33 cellular contexts compared by ENCODE assay signal in the genomic region with DNA sequence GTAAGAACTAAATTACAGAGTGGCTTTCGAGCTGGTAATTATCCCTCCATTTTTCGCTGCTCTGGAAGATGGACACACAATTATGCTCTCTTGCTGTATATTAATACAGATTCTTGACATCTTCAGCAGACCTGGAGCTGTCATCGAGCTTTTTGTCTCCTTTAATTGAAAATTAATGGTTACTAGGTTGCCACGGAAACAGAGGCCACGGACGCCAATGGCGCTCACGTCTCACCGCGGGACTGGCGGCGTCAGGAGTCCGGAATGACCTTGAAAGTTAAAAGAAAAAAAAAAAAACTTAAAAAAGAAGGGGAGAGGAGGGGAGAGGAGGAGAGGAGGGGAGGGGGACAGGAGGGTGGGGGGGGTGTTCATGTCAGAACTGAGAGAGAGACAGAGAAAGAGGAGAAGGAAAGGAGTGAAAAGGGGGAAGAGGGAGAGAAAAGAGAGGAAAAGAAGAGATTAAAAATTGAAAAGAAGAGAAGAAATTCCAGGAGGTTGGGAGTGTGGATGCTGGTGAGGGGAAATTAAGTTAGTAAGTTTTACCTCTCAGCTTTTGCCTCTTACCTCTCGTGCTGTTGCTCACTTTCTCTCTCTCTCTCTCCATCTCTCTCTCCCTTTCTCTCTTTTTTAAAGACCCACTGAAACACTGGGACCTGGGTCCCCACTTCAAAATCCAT. TPM values are rescaled to one million over a fixed set of nuclear protein-coding genes. Genes with fewer than 3 reads are reported as not detected.
A peak's percentile ranks its signal among the peaks of the same experiment; 100 is the strongest.
DNase-seq lines count a peak whose midpoint lies in the region; ATAC-seq and TF ChIP-seq lines count a peak whose summit lies in the region.
"Had no signal": no experiment of that assay in that cellular context is flagged by ENCODE, and none has a peak within 500 bp of the region (broad histone marks: within the 10 kb centered on the region; RNA-seq: fewer than 3 reads in every experiment).

No MANE protein-coding gene starts in this region.

- H3K36me3 ChIP-seq in neuronal stem cell (replicated peaks in 1 of 2; ENCODE audit: control insufficient read depth in 2 of 2, insufficient read depth in 2 of 2, low read length in 2 of 2) (no peaks in the 10 kb centered on the region), WERI-Rb-1 (no peaks in the 10 kb centered on the region)
- H3K36me3 ChIP-seq: brain microvascular endothelial cell, esophagus muscularis mucosa, heart left ventricle, MG63, upper lobe of left lung had no signal

- no peak overlapping the region for H3K23ac ChIP-seq in neuronal stem cell (ENCODE audit: low read depth, low read length, poor library complexity)

- ATAC-seq in activated T-helper 17 cell treated with anti-CD3 and anti-CD28 coated beads, Interleukin-2, amount 50 U/mL, for 72 hours (replicated peaks) = no peak
- no peak for ATAC-seq in HG02981 (IDR thresholded peaks at IDR 0.05; ENCODE audit: unreplicated experiment)
- ATAC-seq: CD8-positive, alpha-beta T cell; foreskin keratinocyte; heart left ventricle; stimulated activated memory B cell treated with anti-CD40 and anti-IgM and Interleukin-4, amounts not matched to agents 10 μg/mL and 1 μg/mL and 100 μg/mL, for 72 hours had no signal

- H3K27me3 Mint-ChIP-seq in activated T-helper 17 cell treated with anti-CD3 and anti-CD28 coated beads, Interleukin-2, amount 50 U/mL, for 72 hours = peaks cover 15% of the 10 kb centered on the region

- no peak overlapping the region for H2BK5ac ChIP-seq in neuronal stem cell (ENCODE audit: low read length)

- H2BK15ac ChIP-seq in neuronal stem cell (ENCODE audit: low read length) = peak overlapping the region; percentile 27

- H3K27ac Mint-ChIP-seq in activated T-helper 17 cell treated with anti-CD3 and anti-CD28 coated beads, Interleukin-2, amount 50 U/mL, for 72 hours = peak overlapping the region; percentile 38
- H3K27ac Mint-ChIP-seq: activated naive CD4-positive, alpha-beta T cell treated with anti-CD3 and anti-CD28 coated beads, Interleukin-2, amount 50 U/mL, for 24 hours; CD8-positive, alpha-beta T cell; stimulated activated memory B cell treated with anti-CD40 and anti-IgM and Interleukin-4, amounts not matched to agents 10 μg/mL and 1 μg/mL and 100 μg/mL, for 72 hours had no signal

- H3K27me3 ChIP-seq in neuronal stem cell (ENCODE audit: control insufficient read depth in 3 of 3, insufficient read depth in 3 of 3, low read depth in 1 of 3, low read length in 3 of 3) (peaks cover 0 to 3% (median 2%) of the 10 kb centered on the region in 3 experiments), WERI-Rb-1 (ENCODE audit: insufficient read depth, low read depth, severe bottlenecking) (no peaks in the 10 kb centered on the region)
- H3K27me3 ChIP-seq: MG63 had no signal

- H3K4me3 ChIP-seq in neuronal stem cell (ENCODE audit: low read length in 2 of 2) (no peak overlapping the region), WERI-Rb-1 (ENCODE audit: low read depth, low read length) (no peak overlapping the region)
- H3K4me3 ChIP-seq: esophagus muscularis mucosa, heart left ventricle, MG63, upper lobe of left lung had no signal

- H4K91ac ChIP-seq in neuronal stem cell (ENCODE audit: low read depth, low read length, poor library complexity) = no peak overlapping the region

- peak overlapping the region; percentile 50 for H2BK12ac ChIP-seq in neuronal stem cell (ENCODE audit: low read length)

- H3K4me2 ChIP-seq in neuronal stem cell (ENCODE audit: insufficient read depth, low read length, poor library complexity, severe bottlenecking) = no peak overlapping the region

- H3K4ac ChIP-seq in neuronal stem cell (ENCODE audit: low read length) = no peak overlapping the region

- TF ChIP-seq CTCF in WERI-Rb-1 (IDR thresholded peaks at IDR 0.05; ENCODE audit: low read depth, low read length) = no peak

- WGBS in neuronal stem cell (ENCODE audit: extremely low coverage in 2 of 2, insufficient read length in 2 of 2, insufficient replicate concordance in 1 of 2), 2 donors = no CpG with 5 or more reads among the region's 14 CpGs

- H2AK5ac ChIP-seq in neuronal stem cell (ENCODE audit: low read depth, low read length) = peak overlapping the region; percentile 40

- no peak overlapping the region for H2BK120ac ChIP-seq in neuronal stem cell (ENCODE audit: low read depth, low read length)

- no peak overlapping the region for H3K9ac ChIP-seq in neuronal stem cell (ENCODE audit: low read depth, low read length, poor library complexity)

- H3K27ac ChIP-seq in neuronal stem cell (replicated peaks; ENCODE audit: low read length) (no peak overlapping the region), WERI-Rb-1 (no peak overlapping the region)
- H3K27ac ChIP-seq: brain microvascular endothelial cell, esophagus muscularis mucosa, foreskin keratinocyte, heart left ventricle, upper lobe of left lung had no signal

- H4K8ac ChIP-seq in neuronal stem cell (ENCODE audit: low read depth, low read length) = no peak overlapping the region

- no peak overlapping the region for H3K14ac ChIP-seq in neuronal stem cell (ENCODE audit: low read length)

- H2AFZ ChIP-seq in neuronal stem cell (ENCODE audit: low read length) = no peak overlapping the region

- DNase-seq in COR-L47 (lab: John Stamatoyannopoulos, UW) (peak; percentile 81), NCI-H1436 (lab: John Stamatoyannopoulos, UW) (peak; percentile 68), neuronal stem cell (ENCODE audit: low spot score) (no peak), LoVo (ENCODE audit: low spot score) (no peak), WERI-Rb-1 (no peak), NCI-H524 (lab: John Stamatoyannopoulos, UW) (no peak)
- DNase-seq: activated CD4-positive, alpha-beta T cell treated with anti-CD3 and anti-CD28 coated beads for 48 hours; activated CD8-positive, alpha-beta memory T cell treated with anti-CD3 and anti-CD28 coated beads for 24 hours; activated T-cell treated with anti-CD3 and anti-CD28 coated beads for 4 hours; amniotic stem cell; brain microvascular endothelial cell; CD8-positive, alpha-beta T cell; cerebellar nuclear complex; dermis blood vessel endothelial cell; DMS 273 treated with DMSO at 0.1 percent for 48 hours; EL; foreskin keratinocyte; heart left ventricle; KG1; MG63; naive B cell; NCI-H1694; NCI-H2171 treated with DMSO at 0.1 percent for 48 hours; NCI-H526 treated with DMSO at 0.1 percent for 48 hours; stimulated activated CD4-positive, alpha-beta T cell treated with anti-CD3 and anti-CD28 coated beads, Interleukin-15, amount 100 ng/mL, for 24 hours; SW 1271; T-helper 9 cell had no signal

- no peak overlapping the region for H3K4me3 Mint-ChIP-seq in activated T-helper 17 cell treated with anti-CD3 and anti-CD28 coated beads, Interleukin-2, amount 50 U/mL, for 72 hours
- H3K4me3 Mint-ChIP-seq: activated naive CD4-positive, alpha-beta T cell treated with anti-CD3 and anti-CD28 coated beads, Interleukin-2, amount 50 U/mL, for 24 hours; CD8-positive, alpha-beta T cell; naive B cell; stimulated activated memory B cell treated with anti-CD40 and anti-IgM and Interleukin-4, amounts not matched to agents 10 μg/mL and 1 μg/mL and 100 μg/mL, for 72 hours had no signal

- H3K36me3 Mint-ChIP-seq in activated T-helper 17 cell treated with anti-CD3 and anti-CD28 coated beads, Interleukin-2, amount 50 U/mL, for 72 hours (ENCODE audit: low read depth) = no peaks in the 10 kb centered on the region
- H3K36me3 Mint-ChIP-seq: activated naive CD4-positive, alpha-beta T cell treated with anti-CD3 and anti-CD28 coated beads, Interleukin-2, amount 50 U/mL, for 24 hours; CD8-positive, alpha-beta T cell; naive B cell; stimulated activated memory B cell treated with anti-CD40 and anti-IgM and Interleukin-4, amounts not matched to agents 10 μg/mL and 1 μg/mL and 100 μg/mL, for 72 hours had no signal

- H3K4me1 ChIP-seq in neuronal stem cell (ENCODE audit: control insufficient read depth in 2 of 2, insufficient read depth in 1 of 2, low read depth in 1 of 2, low read length in 2 of 2) = peaks cover 15 to 21% of the 10 kb centered on the region in 2 donors
- H3K4me1 ChIP-seq: foreskin keratinocyte had no signal

- H3K9me3 Mint-ChIP-seq in activated T-helper 17 cell treated with anti-CD3 and anti-CD28 coated beads, Interleukin-2, amount 50 U/mL, for 72 hours = no peaks in the 10 kb centered on the region
- H3K9me3 Mint-ChIP-seq: activated naive CD4-positive, alpha-beta T cell treated with anti-CD3 and anti-CD28 coated beads, Interleukin-2, amount 50 U/mL, for 24 hours; CD8-positive, alpha-beta T cell; stimulated activated memory B cell treated with anti-CD40 and anti-IgM and Interleukin-4, amounts not matched to agents 10 μg/mL and 1 μg/mL and 100 μg/mL, for 72 hours had no signal

- no peaks in the 10 kb centered on the region for H3K9me3 ChIP-seq in neuronal stem cell (replicated peaks in 1 of 2; ENCODE audit: control insufficient read depth in 2 of 2, insufficient read depth in 1 of 2, low read depth in 1 of 2, low read length in 2 of 2)
- H3K9me3 ChIP-seq in WERI-Rb-1 (ENCODE audit: severe bottlenecking) = no peaks in the 10 kb centered on the region
- H3K9me3 ChIP-seq: esophagus muscularis mucosa, heart left ventricle, MG63, upper lobe of left lung had no signal

- peak overlapping the region; percentile 93 for H3K18ac ChIP-seq in neuronal stem cell (ENCODE audit: low read length)

- no peaks in the 10 kb centered on the region for H3K4me1 Mint-ChIP-seq in activated T-helper 17 cell treated with anti-CD3 and anti-CD28 coated beads, Interleukin-2, amount 50 U/mL, for 72 hours
- H3K4me1 Mint-ChIP-seq: activated naive CD4-positive, alpha-beta T cell treated with anti-CD3 and anti-CD28 coated beads, Interleukin-2, amount 50 U/mL, for 24 hours had no signal

- H3K79me1 ChIP-seq in neuronal stem cell (ENCODE audit: low read depth, low read length) = no peaks in the 10 kb centered on the region

RNA-seq across cellular contexts. Expression of a gene that starts 22.1 kb away (rescaled TPM):
- 10 to 100 TPM in 1 of 2 donors, 1 to 10 TPM in 1; 8.7 to 11.6 TPM for total RNA-seq in activated T-helper 17 cell treated with anti-CD3 and anti-CD28 coated beads, Interleukin-2, amount 50 U/mL, for 72 hours
- polyA plus RNA-seq in neuronal stem cell (2013, experiment 1 of 2) = 43.1 TPM
- 44.6 TPM for polyA plus RNA-seq in neuronal stem cell (2013, experiment 2 of 2)

Comparison
In these comparisons a context has a peak if more than half of its experiments do, and no peak if none do; other contexts are left out.
1. DNase-seq: peak in COR-L47 (single experiment) and NCI-H1436 (single experiment); none in neuronal stem cell (single experiment), LoVo (single experiment), WERI-Rb-1 (single experiment) and NCI-H524 (0 of 2).